14 cellular contexts compared by ENCODE assay signal in the genomic region with DNA sequence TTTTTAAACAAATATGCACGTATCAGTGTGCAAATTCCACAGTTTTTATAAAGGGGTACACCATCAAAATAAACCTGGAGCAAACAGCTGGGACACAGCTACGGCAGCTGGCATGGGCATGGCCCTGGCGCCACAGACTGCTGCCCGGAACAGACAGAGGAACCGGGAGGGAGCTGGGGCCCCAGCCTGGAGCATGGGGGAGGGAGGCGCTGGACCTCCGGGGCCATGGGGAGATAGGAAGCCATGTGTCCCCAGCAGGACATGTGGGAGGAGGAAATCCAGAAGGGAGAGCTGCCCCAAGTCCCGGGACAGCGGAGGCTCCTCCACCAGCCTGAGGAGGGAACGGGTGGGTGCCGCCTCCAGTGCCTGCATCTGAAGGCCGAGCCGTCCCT.
DNase-seq lines count a peak whose midpoint lies in the region; ATAC-seq and TF ChIP-seq lines count a peak whose summit lies in the region.
"Had no signal": no experiment of that assay in that cellular context is flagged by ENCODE, and none has a peak within 500 bp of the region (broad histone marks: within the 10 kb centered on the region; RNA-seq: fewer than 3 reads in every experiment).

No MANE protein-coding gene starts in this region.

- peak; percentile 55 for ATAC-seq in Right ventricle myocardium inferior
- ATAC-seq in heart left ventricle = peak; percentile 18 to 73 (median 58)
- ATAC-seq: CD8-positive, alpha-beta T cell; HepG2 had no signal

- H2BK12ac ChIP-seq in neuronal stem cell (ENCODE audit: low read length) = peak overlapping the region; percentile 30

- no peak overlapping the region for H2BK15ac ChIP-seq in neuronal stem cell (ENCODE audit: low read length)

- intact Hi-C loops in Right ventricle myocardium inferior (cut with DNase I) = no loop called here
- intact Hi-C loops in cardiac septum (cut with DNase I) = no loop called here
- intact Hi-C loops in heart left ventricle (cut with DNase I) = no loop called here

- H3K4me1 ChIP-seq in heart left ventricle (peaks cover 0 to 30% (median 18%) of the 10 kb centered on the region in 12 donors), neuronal stem cell (ENCODE audit: control insufficient read depth in 2 of 2, insufficient read depth in 1 of 2, low read depth in 1 of 2, low read length in 2 of 2) (peaks cover 3 to 4% of the 10 kb centered on the region in 2 donors)
- H3K4me1 ChIP-seq: Caco-2 had no signal

- peaks cover 17% of the 10 kb centered on the region for H3K79me1 ChIP-seq in neuronal stem cell (ENCODE audit: low read depth, low read length)

- H3K9me3 ChIP-seq in heart left ventricle (no peaks in the 10 kb centered on the region), neuronal stem cell (replicated peaks in 1 of 2; ENCODE audit: control insufficient read depth in 2 of 2, insufficient read depth in 1 of 2, low read depth in 1 of 2, low read length in 2 of 2) (peaks cover 0 to 5% of the 10 kb centered on the region in 2 donors)
- H3K9me3 ChIP-seq: Caco-2 had no signal

- H3K18ac ChIP-seq in neuronal stem cell (ENCODE audit: low read length) = no peak overlapping the region

- TF ChIP-seq POLR2A in heart left ventricle (IDR thresholded peaks at IDR 0.05) = no peak

- H3K27ac ChIP-seq in heart left ventricle (peak overlapping the region in 2 of 12 donors; percentile 16 to 29), neuronal stem cell (replicated peaks; ENCODE audit: low read length) (no peak overlapping the region)

- H2BK120ac ChIP-seq in neuronal stem cell (ENCODE audit: low read depth, low read length) = no peak overlapping the region

- DNase-seq in Right ventricle myocardium inferior (ENCODE audit: missing footprints) (no peak), cardiac septum (ENCODE audit: low spot score) (no peak), DMS 273 (lab: John Stamatoyannopoulos, UW; ENCODE audit: unreplicated experiment) (peak; percentile 79), heart left ventricle (no peak), neuronal stem cell (ENCODE audit: low spot score) (no peak), NCI-H146 treated with DMSO at 0.1 percent for 48 hours (lab: John Stamatoyannopoulos, UW; ENCODE audit: unreplicated experiment) (no peak), NCI-H526 treated with DMSO at 0.1 percent for 48 hours (lab: John Stamatoyannopoulos, UW) (no peak)
- DNase-seq in activated CD4-positive, alpha-beta T cell treated with anti-CD3 and anti-CD28 coated beads, Interleukin-2, amount 50 U/mL, for 48 hours = no peak
- DNase-seq: Caco-2; CD8-positive, alpha-beta T cell; GDM1; HCEC 1CT; HFFc6 had no signal

- H3K14ac ChIP-seq in neuronal stem cell (ENCODE audit: low read length) = peak overlapping the region; percentile 84

- peaks cover 0 to 2% (median 0%) of the 10 kb centered on the region in 9 donors for H3K36me3 ChIP-seq in heart left ventricle
- peaks cover 0 to 4% of the 10 kb centered on the region in 2 donors for H3K36me3 ChIP-seq in neuronal stem cell (replicated peaks in 1 of 2; ENCODE audit: control insufficient read depth in 2 of 2, insufficient read depth in 2 of 2, low read length in 2 of 2)

- no peaks in the 10 kb centered on the region for H3K27me3 ChIP-seq in heart left ventricle
- no peaks in the 10 kb centered on the region for H3K27me3 ChIP-seq in neuronal stem cell (ENCODE audit: control insufficient read depth in 3 of 3, insufficient read depth in 3 of 3, low read depth in 1 of 3, low read length in 3 of 3)

- 35 to 68% (median 55%) methylated on average over 13 of the region's 13 CpGs for WGBS in heart left ventricle, 4 donors
- WGBS in neuronal stem cell (ENCODE audit: extremely low coverage in 2 of 2, insufficient read length in 2 of 2, insufficient replicate concordance in 1 of 2), 2 donors = no CpG with 5 or more reads among the region's 13 CpGs

- no peak overlapping the region for H2AFZ ChIP-seq in neuronal stem cell (ENCODE audit: low read length)

- no peak overlapping the region for H3K4me2 ChIP-seq in neuronal stem cell (ENCODE audit: insufficient read depth, low read length, poor library complexity, severe bottlenecking)

- peak overlapping the region; percentile 65 for H4K8ac ChIP-seq in neuronal stem cell (ENCODE audit: low read depth, low read length)

- peak overlapping the region; percentile 44 for H3K9ac ChIP-seq in neuronal stem cell (ENCODE audit: low read depth, low read length, poor library complexity)

- H3K4ac ChIP-seq in neuronal stem cell (ENCODE audit: low read length) = no peak overlapping the region

- no peak overlapping the region for H4K91ac ChIP-seq in neuronal stem cell (ENCODE audit: low read depth, low read length, poor library complexity)

- no peak for TF ChIP-seq CTCF in heart left ventricle (IDR thresholded peaks at IDR 0.05)

- H2BK5ac ChIP-seq in neuronal stem cell (ENCODE audit: low read length) = peak overlapping the region; percentile 39

- no peak overlapping the region for H3K23ac ChIP-seq in neuronal stem cell (ENCODE audit: low read depth, low read length, poor library complexity)

- H3K4me3 ChIP-seq in heart left ventricle = no peak overlapping the region
- H3K4me3 ChIP-seq in neuronal stem cell (ENCODE audit: low read length in 2 of 2) = no peak overlapping the region

- peak overlapping the region; percentile 61 for H2AK5ac ChIP-seq in neuronal stem cell (ENCODE audit: low read depth, low read length)
